In genomic region chr1:48744032-48744431, GRCh38 we compare ENCODE assay signal across 21 cellular contexts. TPM values are rescaled to one million over a fixed set of nuclear protein-coding genes. Genes with fewer than 3 reads are reported as not detected.
"Had no signal": no experiment of that assay in that cellular context is flagged by ENCODE, and none has a peak within 500 bp of the region (broad histone marks: within the 10 kb centered on the region; RNA-seq: fewer than 3 reads in every experiment).

No MANE protein-coding gene starts in this region.

- DNase-seq: activated B cell treated with CpG ODN at 0.5 μM for 24 hours; activated CD4-positive, alpha-beta T cell treated with anti-CD3 and anti-CD28 coated beads for 36 hours; activated CD4-positive, alpha-beta T cell treated with anti-CD3 and anti-CD28 coated beads, Interleukin-2, amount 50 U/mL, for 4 hours; activated CD8-positive, alpha-beta memory T cell treated with anti-CD3 and anti-CD28 coated beads for 24 hours; activated CD8-positive, alpha-beta memory T cell treated with anti-CD3 and anti-CD28 coated beads, Interleukin-2, amount 50 U/mL, for 4 hours; activated T-cell treated with anti-CD3 and anti-CD28 coated beads, Interleukin-2, amount 50 U/mL, for 24 hours; effector memory CD4-positive, alpha-beta T cell; foreskin keratinocyte; immature natural killer cell; naive B cell; nucleus accumbens; stimulated activated CD4-positive, alpha-beta T cell treated with anti-CD3 and anti-CD28 coated beads, Interleukin-4, amount 100 ng/mL, for 1 hour; stimulated activated naive CD4-positive, alpha-beta T cell treated with Interleukin-2 at 50 U/mL for 16 hours had no signal

- H3K27ac Mint-ChIP-seq: activated B cell treated with CpG ODN at 0.5 μM for 24 hours; activated CD4-positive, alpha-beta T cell treated with anti-CD3 and anti-CD28 coated beads for 36 hours; activated T-cell treated with anti-CD3 and anti-CD28 coated beads, Interleukin-2, amount 50 U/mL, for 24 hours; activated T-helper 17 cell treated with anti-CD3 and anti-CD28 coated beads, Interleukin-2, amount 50 U/mL, for 72 hours; immature natural killer cell; type B pancreatic cell had no signal

- H3K27me3 Mint-ChIP-seq: activated B cell treated with CpG ODN at 0.5 μM for 24 hours; activated CD4-positive, alpha-beta T cell treated with anti-CD3 and anti-CD28 coated beads for 36 hours; activated T-cell treated with anti-CD3 and anti-CD28 coated beads, Interleukin-2, amount 50 U/mL, for 24 hours; activated T-helper 17 cell treated with anti-CD3 and anti-CD28 coated beads, Interleukin-2, amount 50 U/mL, for 72 hours; naive B cell; type B pancreatic cell had no signal

- H3K4me3 Mint-ChIP-seq: activated B cell treated with CpG ODN at 0.5 μM for 24 hours; activated CD4-positive, alpha-beta T cell treated with anti-CD3 and anti-CD28 coated beads for 36 hours; activated T-cell treated with anti-CD3 and anti-CD28 coated beads, Interleukin-2, amount 50 U/mL, for 24 hours; activated T-helper 17 cell treated with anti-CD3 and anti-CD28 coated beads, Interleukin-2, amount 50 U/mL, for 72 hours; central memory CD8-positive, alpha-beta T cell; immature natural killer cell; naive B cell; type B pancreatic cell had no signal

- H3K4me1 Mint-ChIP-seq: activated CD4-positive, alpha-beta T cell treated with anti-CD3 and anti-CD28 coated beads for 36 hours; activated T-helper 17 cell treated with anti-CD3 and anti-CD28 coated beads, Interleukin-2, amount 50 U/mL, for 72 hours; central memory CD8-positive, alpha-beta T cell; immature natural killer cell had no signal

- ATAC-seq: activated CD4-positive, alpha-beta T cell treated with anti-CD3 and anti-CD28 coated beads for 36 hours; foreskin keratinocyte; left lobe of liver had no signal

- H3K4me3 ChIP-seq: lung, thoracic aorta, vagina had no signal

- H3K9me3 Mint-ChIP-seq: activated B cell treated with CpG ODN at 0.5 μM for 24 hours; activated naive CD4-positive, alpha-beta T cell treated with anti-CD3 and anti-CD28 coated beads, Interleukin-2, amount 50 U/mL, for 72 hours; activated T-cell treated with anti-CD3 and anti-CD28 coated beads, Interleukin-2, amount 50 U/mL, for 24 hours; activated T-helper 17 cell treated with anti-CD3 and anti-CD28 coated beads, Interleukin-2, amount 50 U/mL, for 72 hours; central memory CD8-positive, alpha-beta T cell; immature natural killer cell; naive B cell; type B pancreatic cell had no signal

RNA-seq across cellular contexts. Expression of gene BEND5, which starts 32.7 kb away (rescaled TPM):
- total RNA-seq: foreskin keratinocyte had no signal
